ENCODE assay signal across 21 cellular contexts in genomic region chr11:72576196-72576595, GRCh38.
"Had no signal": no experiment of that assay in that cellular context is flagged by ENCODE, and none has a peak within 500 bp of the region (broad histone marks: within the 10 kb centered on the region; RNA-seq: fewer than 3 reads in every experiment).

No MANE protein-coding gene starts in this region.

- H3K27me3 ChIP-seq: breast epithelium, MG63, Peyer's patch had no signal

- H3K36me3 ChIP-seq: breast epithelium, MG63, Peyer's patch had no signal

- H3K4me3 ChIP-seq: breast epithelium, MG63, Peyer's patch had no signal

- H3K36me3 Mint-ChIP-seq: activated naive CD4-positive, alpha-beta T cell treated with anti-CD3 and anti-CD28 coated beads, Interleukin-2, amount 10 ng/mL, durations not matched to agents 7 days and 5 days; WTC11 had no signal

- H3K4me3 Mint-ChIP-seq: activated naive CD4-positive, alpha-beta T cell treated with anti-CD3 and anti-CD28 coated beads, Interleukin-2, amount 10 ng/mL, durations not matched to agents 7 days and 5 days; T-helper 17 cell; WTC11 had no signal

- ATAC-seq: T-helper 17 cell, WTC11 had no signal

- H3K27ac Mint-ChIP-seq: activated naive CD4-positive, alpha-beta T cell treated with anti-CD3 and anti-CD28 coated beads, Interleukin-2, amount 10 ng/mL, durations not matched to agents 7 days and 5 days; activated T-helper 2 cell treated with anti-CD3 and anti-CD28 coated beads, Interferon-gamma antibody, Interleukin-2, Interleukin-4, amounts not matched to agents 10 μg/mL and 5 μg/mL and 100 μg/mL, durations not matched to agents 14 hours and 24 hours and 36 hours; T-helper 17 cell; WTC11 had no signal

- DNase-seq: activated CD4-positive, alpha-beta T cell treated with anti-CD3 and anti-CD28 coated beads for 48 hours; activated CD4-positive, alpha-beta T cell treated with anti-CD3 and anti-CD28 coated beads, Interleukin-2, amount 50 U/mL, for 48 hours; activated CD4-positive, CD25-positive, alpha-beta regulatory T cell treated with anti-CD3 and anti-CD28 coated beads, Interleukin-2, amount 50 U/mL, for 72 hours; activated CD8-positive, alpha-beta memory T cell treated with anti-CD3 and anti-CD28 coated beads for 24 hours; activated gamma-delta T cell treated with Interleukin-2 at 50 U/mL for 16 hours; activated naive CD4-positive, alpha-beta T cell treated with anti-CD3 and anti-CD28 coated beads, Interleukin-2, amount 10 ng/mL, durations not matched to agents 7 days and 5 days; MG63; MV-4-11; NCI-H1092 treated with DMSO at 0.1 percent for 48 hours; NCI-H1417 treated with DMSO at 0.1 percent for 48 hours; NCI-H1694; NCI-H2029 treated with DMSO at 0.1 percent for 48 hours; NCI-H510A treated with DMSO at 0.1 percent for 48 hours; NCI-H69; SHP77 treated with DMSO at 0.1 percent for 48 hours; T-helper 17 cell; T-helper 9 cell had no signal

- H3K9me3 Mint-ChIP-seq: activated naive CD4-positive, alpha-beta T cell treated with anti-CD3 and anti-CD28 coated beads, Interleukin-2, amount 10 ng/mL, durations not matched to agents 7 days and 5 days; activated T-helper 2 cell treated with anti-CD3 and anti-CD28 coated beads, Interferon-gamma antibody, Interleukin-2, Interleukin-4, amounts not matched to agents 10 μg/mL and 5 μg/mL and 100 μg/mL, durations not matched to agents 14 hours and 24 hours and 36 hours; WTC11 had no signal
